ENCODE assay signal across 27 cellular contexts in genomic region chr10:131658476-131659110, GRCh38.
"Had no signal": no experiment of that assay in that cellular context is flagged by ENCODE, and none has a peak within 500 bp of the region (broad histone marks: within the 10 kb centered on the region; RNA-seq: fewer than 3 reads in every experiment).

No MANE protein-coding gene starts in this region.

- H3K36me3 Mint-ChIP-seq: activated CD8-positive, alpha-beta memory T cell treated with anti-CD3 and anti-CD28 coated beads, Interleukin-2, amount 10 ng/mL, durations not matched to agents 7 days and 5 days; memory B cell; naive thymus-derived CD8-positive, alpha-beta T cell; neural progenitor cell; stimulated activated effector memory CD8-positive, alpha-beta T cell treated with anti-CD3 and anti-CD28 coated beads, Interleukin-12 subunit alpha, Interleukin-12 subunit beta, amount 100 ng/mL, for 72 hours had no signal

- DNase-seq: activated CD4-positive, alpha-beta T cell treated with anti-CD3 and anti-CD28 coated beads for 36 hours; activated CD4-positive, CD25-positive, alpha-beta regulatory T cell; activated CD8-positive, alpha-beta memory T cell treated with anti-CD3 and anti-CD28 coated beads, Interleukin-2, amount 10 ng/mL, durations not matched to agents 7 days and 5 days; activated CD8-positive, alpha-beta T cell treated with anti-CD3 and anti-CD28 coated beads, Interleukin-2, amount 10 ng/mL, durations not matched to agents 7 days and 5 days; activated gamma-delta T cell treated with Interleukin-2 at 50 U/mL for 16 hours; activated naive CD4-positive, alpha-beta T cell treated with anti-CD3 and anti-CD28 coated beads, Interleukin-2, amount 50 U/mL, for 16 hours; activated naive CD8-positive, alpha-beta T cell treated with anti-CD3 and anti-CD28 coated beads, Interleukin-2, amount 50 U/mL, for 24 hours; activated T-cell treated with anti-CD3 and anti-CD28 coated beads for 4 hours; activated T-cell treated with anti-CD3 and anti-CD28 coated beads, Interleukin-2, amount 50 U/mL, for 72 hours; cerebellar nuclear complex; cortex of kidney; effector memory CD8-positive, alpha-beta T cell; foreskin fibroblast; heart right ventricle; left colon; naive thymus-derived CD8-positive, alpha-beta T cell; right cardiac atrium; stimulated activated CD4-positive, alpha-beta T cell treated with anti-CD3 and anti-CD28 coated beads, Interleukin-4, amount 100 ng/mL, for 24 hours; substantia nigra; T-helper 1 cell; thyroid gland had no signal

- H3K4me3 Mint-ChIP-seq: activated CD4-positive, alpha-beta T cell treated with anti-CD3 and anti-CD28 coated beads for 36 hours; activated CD8-positive, alpha-beta memory T cell treated with anti-CD3 and anti-CD28 coated beads, Interleukin-2, amount 10 ng/mL, durations not matched to agents 7 days and 5 days; activated CD8-positive, alpha-beta T cell treated with anti-CD3 and anti-CD28 coated beads, Interleukin-2, amount 10 ng/mL, durations not matched to agents 7 days and 5 days; activated naive CD8-positive, alpha-beta T cell treated with anti-CD3 and anti-CD28 coated beads, Interleukin-2, amount 50 U/mL, for 24 hours; activated T-cell treated with anti-CD3 and anti-CD28 coated beads, Interleukin-2, amount 50 U/mL, for 72 hours; effector memory CD8-positive, alpha-beta T cell; memory B cell; naive thymus-derived CD8-positive, alpha-beta T cell; neural progenitor cell; stimulated activated effector memory CD8-positive, alpha-beta T cell treated with anti-CD3 and anti-CD28 coated beads, Interleukin-12 subunit alpha, Interleukin-12 subunit beta, amount 100 ng/mL, for 72 hours; stimulated activated naive CD8-positive, alpha-beta T cell treated with anti-CD3 and anti-CD28 coated beads, Interleukin-15, Interleukin-2, amounts not matched to agents 100 ng/mL and 50 ng/mL, for 24 hours; T-helper 2 cell treated with Interferon-gamma antibody and Interleukin-4, amounts not matched to agents 5 μg/mL and 100 μg/mL, for 36 hours had no signal

- H3K36me3 ChIP-seq: heart right ventricle, neural progenitor cell, thyroid gland had no signal

- H3K9ac ChIP-seq: neural progenitor cell had no signal

- H3K4me3 ChIP-seq: heart right ventricle, neural progenitor cell, thyroid gland had no signal

- H3K9me3 ChIP-seq: thyroid gland had no signal

- H3K27ac ChIP-seq: heart right ventricle, neural progenitor cell, thyroid gland had no signal

- H3K27me3 ChIP-seq: neural progenitor cell, thyroid gland had no signal

- H3K4me1 ChIP-seq: heart right ventricle, thyroid gland had no signal

- H3K27ac Mint-ChIP-seq: activated CD4-positive, alpha-beta T cell treated with anti-CD3 and anti-CD28 coated beads for 36 hours; activated CD8-positive, alpha-beta memory T cell treated with anti-CD3 and anti-CD28 coated beads, Interleukin-2, amount 10 ng/mL, durations not matched to agents 7 days and 5 days; activated CD8-positive, alpha-beta T cell treated with anti-CD3 and anti-CD28 coated beads, Interleukin-2, amount 10 ng/mL, durations not matched to agents 7 days and 5 days; activated naive CD8-positive, alpha-beta T cell treated with anti-CD3 and anti-CD28 coated beads, Interleukin-2, amount 50 U/mL, for 24 hours; activated T-cell treated with anti-CD3 and anti-CD28 coated beads, Interleukin-2, amount 50 U/mL, for 72 hours; effector memory CD8-positive, alpha-beta T cell; memory B cell; neural progenitor cell; stimulated activated effector memory CD8-positive, alpha-beta T cell treated with anti-CD3 and anti-CD28 coated beads, Interleukin-12 subunit alpha, Interleukin-12 subunit beta, amount 100 ng/mL, for 72 hours; stimulated activated naive CD8-positive, alpha-beta T cell treated with anti-CD3 and anti-CD28 coated beads, Interleukin-15, Interleukin-2, amounts not matched to agents 100 ng/mL and 50 ng/mL, for 24 hours; T-helper 2 cell treated with Interferon-gamma antibody and Interleukin-4, amounts not matched to agents 5 μg/mL and 100 μg/mL, for 36 hours had no signal

- H3K9me3 Mint-ChIP-seq: activated naive CD8-positive, alpha-beta T cell treated with anti-CD3 and anti-CD28 coated beads, Interleukin-2, amount 50 U/mL, for 24 hours; activated T-cell treated with anti-CD3 and anti-CD28 coated beads, Interleukin-2, amount 50 U/mL, for 72 hours; effector memory CD8-positive, alpha-beta T cell; stimulated activated naive CD8-positive, alpha-beta T cell treated with anti-CD3 and anti-CD28 coated beads, Interleukin-15, Interleukin-2, amounts not matched to agents 100 ng/mL and 50 ng/mL, for 24 hours; T-helper 2 cell treated with Interferon-gamma antibody and Interleukin-4, amounts not matched to agents 5 μg/mL and 100 μg/mL, for 36 hours had no signal

- H3K4me1 Mint-ChIP-seq: activated CD4-positive, alpha-beta T cell treated with anti-CD3 and anti-CD28 coated beads for 36 hours; activated CD8-positive, alpha-beta memory T cell treated with anti-CD3 and anti-CD28 coated beads, Interleukin-2, amount 10 ng/mL, durations not matched to agents 7 days and 5 days; activated naive CD8-positive, alpha-beta T cell treated with anti-CD3 and anti-CD28 coated beads, Interleukin-2, amount 50 U/mL, for 24 hours; memory B cell; stimulated activated effector memory CD8-positive, alpha-beta T cell treated with anti-CD3 and anti-CD28 coated beads, Interleukin-12 subunit alpha, Interleukin-12 subunit beta, amount 100 ng/mL, for 72 hours had no signal

- H3K27me3 Mint-ChIP-seq: activated CD8-positive, alpha-beta memory T cell treated with anti-CD3 and anti-CD28 coated beads, Interleukin-2, amount 10 ng/mL, durations not matched to agents 7 days and 5 days had no signal

- ATAC-seq: activated CD4-positive, alpha-beta T cell treated with anti-CD3 and anti-CD28 coated beads for 36 hours; activated CD8-positive, alpha-beta memory T cell treated with anti-CD3 and anti-CD28 coated beads, Interleukin-2, amount 10 ng/mL, durations not matched to agents 7 days and 5 days; activated CD8-positive, alpha-beta T cell treated with anti-CD3 and anti-CD28 coated beads, Interleukin-2, amount 10 ng/mL, durations not matched to agents 7 days and 5 days; activated naive CD8-positive, alpha-beta T cell treated with anti-CD3 and anti-CD28 coated beads, Interleukin-2, amount 50 U/mL, for 24 hours; activated T-cell treated with anti-CD3 and anti-CD28 coated beads, Interleukin-2, amount 50 U/mL, for 72 hours; effector memory CD8-positive, alpha-beta T cell; esophagus mucosa; heart right ventricle; left colon; naive thymus-derived CD8-positive, alpha-beta T cell; right cardiac atrium; stimulated activated effector memory CD8-positive, alpha-beta T cell treated with anti-CD3 and anti-CD28 coated beads, Interleukin-12 subunit alpha, Interleukin-12 subunit beta, amount 100 ng/mL, for 72 hours had no signal
